1 cellular context compared by ENCODE assay signal in genomic region chr2:111957872-111958354, GRCh38.
TF ChIP-seq lines count a peak whose summit lies in the region.

No MANE protein-coding gene starts in this region.

TF ChIP-seq in HepG2, 621 proteins besides CTCF, POLR2A, EP300 and RAD21 (continued from another document):
- TF ChIP-seq GRHL1 (CRISPR knock-in tag; conservative IDR thresholded peaks at IDR 0.05): no peak
- TF ChIP-seq ZNF451 (CRISPR knock-in tag; IDR thresholded peaks at IDR 0.05): no peak
TF ChIP-seq in HepG2: peak in this region for 0.
